ENCODE assay signal across 1 cellular context in genomic region chr4:6225469-6225868, GRCh38.
A peak's percentile ranks its signal among the peaks of the same experiment; 100 is the strongest.
TF ChIP-seq lines count a peak whose summit lies in the region.

No MANE protein-coding gene starts in this region.

TF ChIP-seq in WTC11, 78 proteins besides CTCF, POLR2A, EP300 and RAD21 (continued from another document and continues in another):
- TF ChIP-seq TP53 (CRISPR knock-in tag; IDR thresholded peaks at IDR 0.05) = no peak
- no peak for TF ChIP-seq SP1 (CRISPR knock-in tag; conservative IDR thresholded peaks at IDR 0.05)
- no peak for TF ChIP-seq TCF7 (CRISPR knock-in tag; IDR thresholded peaks at IDR 0.05; ENCODE audit: low read depth)
- TF ChIP-seq ZNF532 (CRISPR knock-in tag; IDR thresholded peaks at IDR 0.05; ENCODE audit: borderline replicate concordance) = no peak
- no peak for TF ChIP-seq ATF1 (CRISPR knock-in tag; IDR thresholded peaks at IDR 0.05)
- TF ChIP-seq, protein P1, sequence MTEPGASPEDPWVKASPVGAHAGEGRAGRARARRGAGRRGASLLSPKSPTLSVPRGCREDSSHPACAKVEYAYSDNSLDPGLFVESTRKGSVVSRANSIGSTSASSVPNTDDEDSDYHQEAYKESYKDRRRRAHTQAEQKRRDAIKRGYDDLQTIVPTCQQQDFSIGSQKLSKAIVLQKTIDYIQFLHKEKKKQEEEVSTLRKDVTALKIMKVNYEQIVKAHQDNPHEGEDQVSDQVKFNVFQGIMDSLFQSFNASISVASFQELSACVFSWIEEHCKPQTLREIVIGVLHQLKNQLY (CRISPR knock-in tag; IDR thresholded peaks at IDR 0.05) = no peak
- peak; percentile 61; the same call in 1 of the 2 replicates for TF ChIP-seq ARID4B (CRISPR knock-in tag; IDR thresholded peaks at IDR 0.05; ENCODE audit: borderline replicate concordance)
- TF ChIP-seq PREB (CRISPR knock-in tag; IDR thresholded peaks at IDR 0.05; ENCODE audit: borderline replicate concordance) = no peak
- TF ChIP-seq GRHL2 (CRISPR knock-in tag; IDR thresholded peaks at IDR 0.05; ENCODE audit: insufficient replicate concordance, severe bottlenecking) = no peak
- TF ChIP-seq, protein P2, sequence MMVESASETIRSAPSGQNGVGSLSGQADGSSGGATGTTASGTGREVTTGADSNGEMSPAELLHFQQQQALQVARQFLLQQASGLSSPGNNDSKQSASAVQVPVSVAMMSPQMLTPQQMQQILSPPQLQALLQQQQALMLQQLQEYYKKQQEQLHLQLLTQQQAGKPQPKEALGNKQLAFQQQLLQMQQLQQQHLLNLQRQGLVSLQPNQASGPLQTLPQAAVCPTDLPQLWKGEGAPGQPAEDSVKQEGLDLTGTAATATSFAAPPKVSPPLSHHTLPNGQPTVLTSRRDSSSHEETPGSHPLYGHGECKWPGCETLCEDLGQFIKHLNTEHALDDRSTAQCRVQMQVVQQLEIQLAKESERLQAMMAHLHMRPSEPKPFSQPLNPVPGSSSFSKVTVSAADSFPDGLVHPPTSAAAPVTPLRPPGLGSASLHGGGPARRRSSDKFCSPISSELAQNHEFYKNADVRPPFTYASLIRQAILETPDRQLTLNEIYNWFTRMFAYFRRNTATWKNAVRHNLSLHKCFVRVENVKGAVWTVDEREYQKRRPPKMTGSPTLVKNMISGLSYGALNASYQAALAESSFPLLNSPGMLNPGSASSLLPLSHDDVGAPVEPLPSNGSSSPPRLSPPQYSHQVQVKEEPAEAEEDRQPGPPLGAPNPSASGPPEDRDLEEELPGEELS (CRISPR knock-in tag; IDR thresholded peaks at IDR 0.05) = 0 out of 2 replicates have a peak, but pooled peaks have one; percentile 30
- TF ChIP-seq GTF2I (CRISPR knock-in tag; conservative IDR thresholded peaks at IDR 0.05) = no peak
- TF ChIP-seq, protein P3, sequence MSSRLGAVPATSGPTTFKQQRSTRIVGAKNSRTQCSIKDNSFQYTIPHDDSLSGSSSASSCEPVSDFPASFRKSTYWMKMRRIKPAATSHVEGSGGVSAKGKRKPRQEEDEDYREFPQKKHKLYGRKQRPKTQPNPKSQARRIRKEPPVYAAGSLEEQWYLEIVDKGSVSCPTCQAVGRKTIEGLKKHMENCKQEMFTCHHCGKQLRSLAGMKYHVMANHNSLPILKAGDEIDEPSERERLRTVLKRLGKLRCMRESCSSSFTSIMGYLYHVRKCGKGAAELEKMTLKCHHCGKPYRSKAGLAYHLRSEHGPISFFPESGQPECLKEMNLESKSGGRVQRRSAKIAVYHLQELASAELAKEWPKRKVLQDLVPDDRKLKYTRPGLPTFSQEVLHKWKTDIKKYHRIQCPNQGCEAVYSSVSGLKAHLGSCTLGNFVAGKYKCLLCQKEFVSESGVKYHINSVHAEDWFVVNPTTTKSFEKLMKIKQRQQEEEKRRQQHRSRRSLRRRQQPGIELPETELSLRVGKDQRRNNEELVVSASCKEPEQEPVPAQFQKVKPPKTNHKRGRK (CRISPR knock-in tag; IDR thresholded peaks at IDR 0.05; ENCODE audit: borderline replicate concordance) = no peak
- TF ChIP-seq USF1 (CRISPR knock-in tag; IDR thresholded peaks at IDR 0.05) = 0 out of 2 replicates have a peak, but pooled peaks have one; percentile 33
- no peak for TF ChIP-seq GABPB1 (CRISPR knock-in tag; IDR thresholded peaks at IDR 0.05)
- no peak for TF ChIP-seq NR3C1 (CRISPR knock-in tag; conservative IDR thresholded peaks at IDR 0.05; ENCODE audit: low read depth)
- TF ChIP-seq NR1H2 (CRISPR knock-in tag; IDR thresholded peaks at IDR 0.05) = no peak
- TF ChIP-seq FOXK1 (CRISPR knock-in tag; IDR thresholded peaks at IDR 0.05) = no peak
- TF ChIP-seq ZNF232 (CRISPR knock-in tag; IDR thresholded peaks at IDR 0.05) = no peak
- TF ChIP-seq SMAD4 (CRISPR knock-in tag; IDR thresholded peaks at IDR 0.05) = peak; percentile 70; the same call in 1 of the 2 replicates
- no peak for TF ChIP-seq ZNF671 (CRISPR knock-in tag; IDR thresholded peaks at IDR 0.05)
- no peak for TF ChIP-seq E2F5 (CRISPR knock-in tag; IDR thresholded peaks at IDR 0.05)
- no peak for TF ChIP-seq FOXJ3 (CRISPR knock-in tag; IDR thresholded peaks at IDR 0.05; ENCODE audit: borderline replicate concordance)
- no peak for TF ChIP-seq ZNF281 (CRISPR knock-in tag; IDR thresholded peaks at IDR 0.05)
- no peak for TF ChIP-seq JAZF1 (CRISPR knock-in tag; IDR thresholded peaks at IDR 0.05)
- no peak for TF ChIP-seq NFATC4 (CRISPR knock-in tag; IDR thresholded peaks at IDR 0.05)
- TF ChIP-seq ZNF263 (CRISPR knock-in tag; IDR thresholded peaks at IDR 0.05; ENCODE audit: low read depth) = no peak
- no peak for TF ChIP-seq NFYB (CRISPR knock-in tag; conservative IDR thresholded peaks at IDR 0.05; ENCODE audit: low read depth)
- TF ChIP-seq HMGA2 (CRISPR knock-in tag; IDR thresholded peaks at IDR 0.05) = no peak
- TF ChIP-seq, protein P4, sequence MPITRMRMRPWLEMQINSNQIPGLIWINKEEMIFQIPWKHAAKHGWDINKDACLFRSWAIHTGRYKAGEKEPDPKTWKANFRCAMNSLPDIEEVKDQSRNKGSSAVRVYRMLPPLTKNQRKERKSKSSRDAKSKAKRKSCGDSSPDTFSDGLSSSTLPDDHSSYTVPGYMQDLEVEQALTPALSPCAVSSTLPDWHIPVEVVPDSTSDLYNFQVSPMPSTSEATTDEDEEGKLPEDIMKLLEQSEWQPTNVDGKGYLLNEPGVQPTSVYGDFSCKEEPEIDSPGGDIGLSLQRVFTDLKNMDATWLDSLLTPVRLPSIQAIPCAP (CRISPR knock-in tag; IDR thresholded peaks at IDR 0.05) = no peak
- no peak for TF ChIP-seq CREB1 (CRISPR knock-in tag; IDR thresholded peaks at IDR 0.05)
- no peak for TF ChIP-seq NR2C2 (CRISPR knock-in tag; IDR thresholded peaks at IDR 0.05)
- no peak for TF ChIP-seq PRDM15 (CRISPR knock-in tag; IDR thresholded peaks at IDR 0.05)
- no peak for TF ChIP-seq ETV6 (CRISPR knock-in tag; IDR thresholded peaks at IDR 0.05)
